In genomic region chr15:60478633-60479360, GRCh38 we compare ENCODE assay signal across 8 cellular contexts. TPM values are rescaled to one million over a fixed set of nuclear protein-coding genes. Genes with fewer than 3 reads are reported as not detected.
DNase-seq lines count a peak whose midpoint lies in the region; ATAC-seq and TF ChIP-seq lines count a peak whose summit lies in the region.

A gene with protein sequence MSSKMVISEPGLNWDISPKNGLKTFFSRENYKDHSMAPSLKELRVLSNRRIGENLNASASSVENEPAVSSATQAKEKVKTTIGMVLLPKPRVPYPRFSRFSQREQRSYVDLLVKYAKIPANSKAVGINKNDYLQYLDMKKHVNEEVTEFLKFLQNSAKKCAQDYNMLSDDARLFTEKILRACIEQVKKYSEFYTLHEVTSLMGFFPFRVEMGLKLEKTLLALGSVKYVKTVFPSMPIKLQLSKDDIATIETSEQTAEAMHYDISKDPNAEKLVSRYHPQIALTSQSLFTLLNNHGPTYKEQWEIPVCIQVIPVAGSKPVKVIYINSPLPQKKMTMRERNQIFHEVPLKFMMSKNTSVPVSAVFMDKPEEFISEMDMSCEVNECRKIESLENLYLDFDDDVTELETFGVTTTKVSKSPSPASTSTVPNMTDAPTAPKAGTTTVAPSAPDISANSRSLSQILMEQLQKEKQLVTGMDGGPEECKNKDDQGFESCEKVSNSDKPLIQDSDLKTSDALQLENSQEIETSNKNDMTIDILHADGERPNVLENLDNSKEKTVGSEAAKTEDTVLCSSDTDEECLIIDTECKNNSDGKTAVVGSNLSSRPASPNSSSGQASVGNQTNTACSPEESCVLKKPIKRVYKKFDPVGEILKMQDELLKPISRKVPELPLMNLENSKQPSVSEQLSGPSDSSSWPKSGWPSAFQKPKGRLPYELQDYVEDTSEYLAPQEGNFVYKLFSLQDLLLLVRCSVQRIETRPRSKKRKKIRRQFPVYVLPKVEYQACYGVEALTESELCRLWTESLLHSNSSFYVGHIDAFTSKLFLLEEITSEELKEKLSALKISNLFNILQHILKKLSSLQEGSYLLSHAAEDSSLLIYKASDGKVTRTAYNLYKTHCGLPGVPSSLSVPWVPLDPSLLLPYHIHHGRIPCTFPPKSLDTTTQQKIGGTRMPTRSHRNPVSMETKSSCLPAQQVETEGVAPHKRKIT (minus strand): TSS chr15:60479142. CDS start chr15:60477977, 1,165 bp downstream.

- H3K27me3 ChIP-seq in rectal smooth muscle tissue (ENCODE audit: control insufficient read depth, insufficient read depth, low read length), result no peaks in the 10 kb centered on the region
- no peaks in the 10 kb centered on the region for H3K27me3 ChIP-seq in aorta (ENCODE audit: control insufficient read depth in 1 of 2, insufficient read depth in 2 of 2, low read length in 1 of 2)

- H3K36me3 ChIP-seq in rectal smooth muscle tissue (ENCODE audit: control insufficient read depth, insufficient read depth, low read length) (peaks cover 8% of the 10 kb centered on the region), aorta (ENCODE audit: control insufficient read depth in 1 of 2, insufficient read depth in 2 of 2, low read length in 1 of 2) (peaks cover 0 to 2% of the 10 kb centered on the region in 2 donors)

- intact Hi-C loops in aorta (cut with DNase I), result no loop called here

- H3K4me3 ChIP-seq in astrocyte of the cerebellum (ENCODE audit: low read depth, low read length) (peak within 1 kb of the TSS; percentile 85), rectal smooth muscle tissue (ENCODE audit: low read length) (peak within 1 kb of the TSS; percentile 97), aorta (ENCODE audit: low read length in 2 of 2) (peak within 1 kb of the TSS; percentile 64 to 72)

- H3K4me1 ChIP-seq in rectal smooth muscle tissue (ENCODE audit: control insufficient read depth, insufficient read depth, low read length), result peaks cover 21% of the 10 kb centered on the region
- peaks cover 3% of the 10 kb centered on the region in 2 donors for H3K4me1 ChIP-seq in aorta (ENCODE audit: control insufficient read depth in 1 of 2, insufficient read depth in 2 of 2, low read length in 2 of 2)

- WGBS in aorta, 2 donors, result 0% methylated on average over 50 to 57 of the region's 57 CpGs

- no peaks in the 10 kb centered on the region for H3K9me3 ChIP-seq in aorta (ENCODE audit: control insufficient read depth, low read length)

- TF ChIP-seq POLR2A in GM18505 (IDR thresholded peaks at IDR 0.05; ENCODE audit: borderline replicate concordance, extremely low read depth, insufficient read depth, insufficient read length), result peak; percentile 98

- H3K27ac ChIP-seq in rectal smooth muscle tissue (ENCODE audit: low read depth, low read length), result peak within 1 kb of the TSS; percentile 97
- H3K27ac ChIP-seq in aorta (ENCODE audit: low read depth in 1 of 2, low read length in 2 of 2), result peak within 1 kb of the TSS; percentile 90 to 95

- in situ Hi-C loops in astrocyte of the cerebellum (cut with HindIII; ENCODE audit: low sequenced_read_pairs), result no loop called here

- H3K9ac ChIP-seq in rectal smooth muscle tissue (ENCODE audit: low read length), result peak within 1 kb of the TSS; percentile 97

- peak; percentile 87 for ATAC-seq in GM18505 (IDR thresholded peaks at IDR 0.05; ENCODE audit: unreplicated experiment)
- ATAC-seq in HG02973 (IDR thresholded peaks at IDR 0.05; ENCODE audit: unreplicated experiment), result peak; percentile 81
- peak; percentile 98 for ATAC-seq in aorta (ENCODE audit: low FRiP score)

- DNase-seq in NCI-H2029 (lab: John Stamatoyannopoulos, UW), result peak; percentile 86
- peak; percentile 93 for DNase-seq in T-helper 22 cell (ENCODE audit: low read depth)
- peak; percentile 86 for DNase-seq in astrocyte of the cerebellum (ENCODE audit: low read depth)
- peak; percentile 80 for DNase-seq in hepatic stellate cell (ENCODE audit: low spot score)
- DNase-seq in aorta, result peak; percentile 98 to 99

- no peak for TF ChIP-seq CTCF in astrocyte of the cerebellum (IDR thresholded peaks at IDR 0.05; ENCODE audit: low read depth, low read length, missing control alignments)

RNA-seq across cellular contexts. Expression of the gene that starts here (rescaled TPM):
- 10 to 100 TPM; 40.0 to 62.0 TPM for total RNA-seq in aorta
- 10 to 100 TPM in 1 of 2 donors, 1 to 10 TPM in 1; 7.1 to 12.0 TPM for polyA plus RNA-seq in aorta

Comparison
In these comparisons a context has a peak if more than half of its experiments do, and no peak if none do; other contexts are left out.
1. Peak in every context shown above with its lines: DNase-seq, ATAC-seq, H3K4me3 ChIP-seq and H3K27ac ChIP-seq.